ENCODE assay signal across 8 cellular contexts in genomic region chr19:19405919-19406877, GRCh38. TPM values are rescaled to one million over a fixed set of nuclear protein-coding genes. Genes with fewer than 3 reads are reported as not detected.
DNase-seq lines count a peak whose midpoint lies in the region; ATAC-seq and TF ChIP-seq lines count a peak whose summit lies in the region.

No MANE protein-coding gene starts in this region.

- H3K4ac ChIP-seq in trophoblast cell (ENCODE audit: low read depth, low read length): peak overlapping the region; percentile 100

- peak overlapping the region; percentile 96 for H3K4me2 ChIP-seq in trophoblast cell (ENCODE audit: low read length)

- peak overlapping the region; percentile 89 for H2BK120ac ChIP-seq in trophoblast cell (ENCODE audit: insufficient read depth, low read length, poor library complexity)

- peak overlapping the region; percentile 45 for H2BK12ac ChIP-seq in trophoblast cell (ENCODE audit: low read length)

- H4K8ac ChIP-seq in trophoblast cell (ENCODE audit: low read depth, low read length): peak overlapping the region; percentile 84

- H3K4me3 ChIP-seq in cardiac muscle cell (peak overlapping the region; percentile 92), trophoblast cell (ENCODE audit: low read depth, low read length) (peak overlapping the region; percentile 87)

- H4K91ac ChIP-seq in trophoblast cell (ENCODE audit: low read depth, low read length): peak overlapping the region; percentile 96

- peak overlapping the region; percentile 84 for H3K9ac ChIP-seq in trophoblast cell (ENCODE audit: low read length)

- peak; percentile 17 for ATAC-seq in HG02970 (IDR thresholded peaks at IDR 0.05; ENCODE audit: low FRiP score, unreplicated experiment)

- H3K27ac ChIP-seq in cardiac muscle cell (peak overlapping the region; percentile 82), trophoblast cell (ENCODE audit: low read depth, low read length) (peak overlapping the region; percentile 81)

- peak overlapping the region; percentile 94 for H3K18ac ChIP-seq in trophoblast cell (ENCODE audit: low read length)

- H3K4me1 ChIP-seq in cardiac muscle cell (ENCODE audit: low read depth) (peaks cover 31% of the 10 kb centered on the region), trophoblast cell (ENCODE audit: control insufficient read depth in 1 of 2, insufficient read depth in 2 of 2, low read length in 2 of 2) (peaks cover 17 to 31% of the 10 kb centered on the region in 2 experiments)

- in situ Hi-C loops in GM13976 (cut with MboI; ENCODE audit: low sequenced_read_pairs, unreplicated experiment): no loop called here

- TF ChIP-seq CTCF in GM13976 (IDR thresholded peaks at IDR 0.05; ENCODE audit: borderline replicate concordance, control extremely low read depth, extremely low read depth, insufficient read depth, missing control alignments) (no peak), cardiac muscle cell (IDR thresholded peaks at IDR 0.05; ENCODE audit: low read depth, low read length) (no peak)

- WGBS in trophoblast cell (ENCODE audit: extremely low coverage, insufficient coverage, insufficient read length): no CpG with 5 or more reads among the region's 96 CpGs

- DNase-seq in GM13976 (ENCODE audit: low spot score): peak; percentile 58
- DNase-seq in OCI-M1 (lab: John Stamatoyannopoulos, UW): peak; percentile 78
- DNase-seq in activated gamma-delta T cell treated with Interleukin-2 at 50 U/mL for 16 hours: peak; percentile 36
- peak; percentile 50 to 69 for DNase-seq in cardiac muscle cell (ENCODE audit: low read depth in 1 of 2, low spot score in 1 of 2)
- peak in 1 of 2 donors; percentile 20 for DNase-seq in trophoblast cell
- no peak for DNase-seq in NCI-H526 treated with DMSO at 0.1 percent for 48 hours (lab: John Stamatoyannopoulos, UW)
- no peak for DNase-seq in GOT3 (lab: John Stamatoyannopoulos, UW)

- peak overlapping the region; percentile 96 for H3K14ac ChIP-seq in trophoblast cell (ENCODE audit: low read length)

- H3K9me3 ChIP-seq in cardiac muscle cell (ENCODE audit: low read depth): no peaks in the 10 kb centered on the region
- no peaks in the 10 kb centered on the region for H3K9me3 ChIP-seq in trophoblast cell (ENCODE audit: insufficient read depth, low read depth, low read length)

- H2BK5ac ChIP-seq in trophoblast cell (ENCODE audit: low read depth, low read length, poor library complexity): peak overlapping the region; percentile 96

- peaks cover 15% of the 10 kb centered on the region for H3K79me1 ChIP-seq in trophoblast cell (ENCODE audit: low read length)

- H2AFZ ChIP-seq in trophoblast cell (ENCODE audit: insufficient read depth, low read length, poor library complexity): peak overlapping the region; percentile 66

- peaks cover 29% of the 10 kb centered on the region for H3K79me2 ChIP-seq in trophoblast cell (ENCODE audit: control insufficient read depth, insufficient read depth, low read length, poor library complexity)

- H2AK5ac ChIP-seq in trophoblast cell (ENCODE audit: low read length): peak overlapping the region; percentile 67

- no peak overlapping the region for H3K23ac ChIP-seq in trophoblast cell (ENCODE audit: low read length)

- peak overlapping the region; percentile 73 for H4K12ac ChIP-seq in trophoblast cell (ENCODE audit: low read depth, low read length)

- H3K36me3 ChIP-seq in cardiac muscle cell (no peaks in the 10 kb centered on the region), trophoblast cell (ENCODE audit: control insufficient read depth in 1 of 2, insufficient read depth in 2 of 2, low read length in 2 of 2) (peaks cover 3 to 5% of the 10 kb centered on the region in 2 experiments)

- H3K27me3 ChIP-seq in cardiac muscle cell (no peaks in the 10 kb centered on the region), trophoblast cell (ENCODE audit: insufficient read depth, low read length) (no peaks in the 10 kb centered on the region)

RNA-seq across cellular contexts. Expression of gene GATAD2A, which starts 0.7 kb away (rescaled TPM):
- 72.9 and 98.3 TPM in 2 replicates for total RNA-seq in cardiac muscle cell
- polyA plus RNA-seq in cardiac muscle cell: 32.3 and 39.4 TPM in 2 replicates
- polyA plus RNA-seq in trophoblast cell (2013): 115 and 116 TPM in 2 replicates

Comparison
In these comparisons a context has a peak if more than half of its experiments do, and no peak if none do; other contexts are left out.
1. DNase-seq: peak in GM13976 (single experiment), OCI-M1 (single experiment), activated gamma-delta T cell treated with Interleukin-2 at 50 U/mL for 16 hours (single experiment) and cardiac muscle cell (2 of 2); none in NCI-H526 treated with DMSO at 0.1 percent for 48 hours (single experiment) and GOT3 (single experiment).